Comparison of ENCODE assay signal across 1 cellular context in the genomic region with DNA sequence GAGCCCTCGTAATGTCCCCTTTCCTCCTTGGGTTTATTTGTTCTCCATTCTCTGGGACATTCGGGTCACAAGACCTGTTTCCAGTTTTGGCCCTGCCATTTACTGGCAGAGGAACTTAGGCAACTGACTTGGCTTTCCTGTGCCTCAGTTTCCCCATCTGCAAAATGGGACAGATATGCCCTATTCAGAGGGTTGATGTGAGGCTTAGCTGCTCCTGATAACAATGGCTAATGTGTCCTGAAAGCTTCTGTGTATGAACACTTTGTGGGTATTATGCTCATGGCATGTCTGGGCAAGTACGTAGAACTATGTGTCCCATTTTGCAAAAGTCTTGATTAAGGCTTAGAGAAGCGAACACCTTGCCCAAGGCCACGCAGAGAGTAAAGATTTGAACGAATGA.
TF ChIP-seq lines count a peak whose summit lies in the region.

No MANE protein-coding gene starts in this region.

TF ChIP-seq in GM12878, 131 proteins besides CTCF, POLR2A, EP300 and RAD21:
- TF ChIP-seq SRF (IDR thresholded peaks at IDR 0.05; ENCODE audit: low read depth in 2 of 2, low read length in 2 of 2): no peak
